10 cellular contexts compared by ENCODE assay signal in the genomic region with DNA sequence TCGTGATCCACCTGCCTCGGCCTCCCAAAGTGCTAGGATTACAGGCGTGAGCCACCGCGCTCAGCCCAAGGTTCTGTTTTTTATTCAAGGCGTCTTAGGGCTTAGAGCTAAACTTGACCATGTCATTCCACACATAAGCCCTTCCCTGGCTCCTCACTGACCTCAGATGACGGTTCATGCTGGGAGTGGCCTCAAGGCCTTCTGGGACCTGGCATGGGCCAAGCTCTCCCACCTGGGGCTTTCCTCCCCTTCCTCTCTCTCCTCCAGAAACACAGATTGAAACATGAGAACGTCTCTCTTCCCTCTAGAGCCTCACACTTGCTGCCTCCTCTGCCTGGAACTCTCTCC.
DNase-seq lines count a peak whose midpoint lies in the region; ATAC-seq, FAIRE-seq and TF ChIP-seq lines count a peak whose summit lies in the region.
"Had no signal": no experiment of that assay in that cellular context is flagged by ENCODE, and none has a peak within 500 bp of the region (broad histone marks: within the 10 kb centered on the region; RNA-seq: fewer than 3 reads in every experiment).

No MANE protein-coding gene starts in this region.

- peaks cover 60% of the 10 kb centered on the region for H3K4me1 Mint-ChIP-seq in CD14-positive monocyte
- no peaks in the 10 kb centered on the region for H3K4me1 Mint-ChIP-seq in stimulated activated effector memory CD8-positive, alpha-beta T cell treated with anti-CD3 and anti-CD28 coated beads, Interleukin-12 subunit alpha, Interleukin-12 subunit beta, amount 100 ng/mL, for 72 hours
- peaks cover 11% of the 10 kb centered on the region for H3K4me1 Mint-ChIP-seq in activated T-helper 1 cell treated with anti-CD3 and anti-CD28 coated beads, Interleukin-12 subunit alpha, Interleukin-12 subunit beta, Interleukin-2, Interleukin-4 antibody, amounts not matched to agents 30 ng/mL and 10 ng/mL and 1 ng/mL, durations not matched to agents 14 hours and 24 hours and 36 hours (ENCODE audit: low read depth)

- H2BK5ac ChIP-seq in neuronal stem cell (ENCODE audit: low read length) = peak overlapping the region; percentile 4

- H2AFZ ChIP-seq in neuronal stem cell (ENCODE audit: low read length) = peak overlapping the region; percentile 85

- peaks cover 0 to 4% (median 0%) of the 10 kb centered on the region in 3 donors for H3K27me3 Mint-ChIP-seq in CD14-positive monocyte (ENCODE audit: low read depth in 3 of 3)
- H3K27me3 Mint-ChIP-seq in activated T-helper 1 cell treated with anti-CD3 and anti-CD28 coated beads, Interleukin-12 subunit alpha, Interleukin-12 subunit beta, Interleukin-2, Interleukin-4 antibody, amounts not matched to agents 30 ng/mL and 10 ng/mL and 1 ng/mL, durations not matched to agents 14 hours and 24 hours and 36 hours (ENCODE audit: insufficient read depth) = peaks cover 6% of the 10 kb centered on the region

- no peaks in the 10 kb centered on the region for H3K27me3 ChIP-seq in esophagus muscularis mucosa
- H3K27me3 ChIP-seq in neuronal stem cell (ENCODE audit: control insufficient read depth in 3 of 3, insufficient read depth in 3 of 3, low read depth in 1 of 3, low read length in 3 of 3) = no peaks in the 10 kb centered on the region

- H2AK5ac ChIP-seq in neuronal stem cell (ENCODE audit: low read depth, low read length) = no peak overlapping the region

- H3K4me3 ChIP-seq in esophagus muscularis mucosa (no peak overlapping the region), neuronal stem cell (ENCODE audit: low read length in 2 of 2) (no peak overlapping the region)

- no peak overlapping the region for H3K4ac ChIP-seq in neuronal stem cell (ENCODE audit: low read length)

- H2BK120ac ChIP-seq in neuronal stem cell (ENCODE audit: low read depth, low read length) = no peak overlapping the region

- H3K4me1 ChIP-seq in esophagus muscularis mucosa = peaks cover 42 to 69% (median 67%) of the 10 kb centered on the region in 4 donors
- peaks cover 25 to 27% of the 10 kb centered on the region in 2 donors for H3K4me1 ChIP-seq in neuronal stem cell (ENCODE audit: control insufficient read depth in 2 of 2, insufficient read depth in 1 of 2, low read depth in 1 of 2, low read length in 2 of 2)

- DNase-seq in CD14-positive monocyte (ENCODE audit: low spot score) (no peak), RCC 7860 (ENCODE audit: low spot score) (no peak), esophagus muscularis mucosa (ENCODE audit: extremely low spot score) (no peak), neuronal stem cell (ENCODE audit: low spot score) (no peak), GM03348 (ENCODE audit: low spot score) (no peak)
- DNase-seq in stimulated activated effector memory CD8-positive, alpha-beta T cell treated with anti-CD3 and anti-CD28 coated beads, Interleukin-12 subunit alpha, Interleukin-12 subunit beta, amount 100 ng/mL, for 72 hours (ENCODE audit: low spot score in 2 of 2) = no peak
- no peak for DNase-seq in activated T-helper 1 cell treated with anti-CD3 and anti-CD28 coated beads, Interleukin-12 subunit alpha, Interleukin-12 subunit beta, Interleukin-2, Interleukin-4 antibody, amounts not matched to agents 30 ng/mL and 10 ng/mL and 1 ng/mL, durations not matched to agents 14 hours and 24 hours and 36 hours (ENCODE audit: low spot score)
- DNase-seq: NCI-H2107 had no signal

- H3K23ac ChIP-seq in neuronal stem cell (ENCODE audit: low read depth, low read length, poor library complexity) = no peak overlapping the region

- peak overlapping the region; percentile 95 for H2BK15ac ChIP-seq in neuronal stem cell (ENCODE audit: low read length)

- H3K14ac ChIP-seq in neuronal stem cell (ENCODE audit: low read length) = no peak overlapping the region

- H3K79me1 ChIP-seq in neuronal stem cell (ENCODE audit: low read depth, low read length) = no peaks in the 10 kb centered on the region

- H3K9me3 ChIP-seq in esophagus muscularis mucosa = peaks cover 0 to 12% (median 7%) of the 10 kb centered on the region in 4 donors
- H3K9me3 ChIP-seq in neuronal stem cell (replicated peaks in 1 of 2; ENCODE audit: control insufficient read depth in 2 of 2, insufficient read depth in 1 of 2, low read depth in 1 of 2, low read length in 2 of 2) = peaks cover 0 to 14% of the 10 kb centered on the region in 2 donors

- no peak for TF ChIP-seq CTCF in CD14-positive monocyte (IDR thresholded peaks at IDR 0.05)
- TF ChIP-seq CTCF in esophagus muscularis mucosa (IDR thresholded peaks at IDR 0.05) = no peak

- TF ChIP-seq POLR2A in esophagus muscularis mucosa (IDR thresholded peaks at IDR 0.05; ENCODE audit: low read depth) = no peak

- peaks cover 6 to 20% (median 13%) of the 10 kb centered on the region in 7 donors for H3K9me3 Mint-ChIP-seq in CD14-positive monocyte
- H3K9me3 Mint-ChIP-seq in stimulated activated effector memory CD8-positive, alpha-beta T cell treated with anti-CD3 and anti-CD28 coated beads, Interleukin-12 subunit alpha, Interleukin-12 subunit beta, amount 100 ng/mL, for 72 hours = no peaks in the 10 kb centered on the region
- H3K9me3 Mint-ChIP-seq in activated T-helper 1 cell treated with anti-CD3 and anti-CD28 coated beads, Interleukin-12 subunit alpha, Interleukin-12 subunit beta, Interleukin-2, Interleukin-4 antibody, amounts not matched to agents 30 ng/mL and 10 ng/mL and 1 ng/mL, durations not matched to agents 14 hours and 24 hours and 36 hours = peaks cover 11% of the 10 kb centered on the region

- peak overlapping the region; percentile 76 to 89 for H3K4me3 Mint-ChIP-seq in CD14-positive monocyte
- H3K4me3 Mint-ChIP-seq in stimulated activated effector memory CD8-positive, alpha-beta T cell treated with anti-CD3 and anti-CD28 coated beads, Interleukin-12 subunit alpha, Interleukin-12 subunit beta, amount 100 ng/mL, for 72 hours = no peak overlapping the region
- no peak overlapping the region for H3K4me3 Mint-ChIP-seq in activated T-helper 1 cell treated with anti-CD3 and anti-CD28 coated beads, Interleukin-12 subunit alpha, Interleukin-12 subunit beta, Interleukin-2, Interleukin-4 antibody, amounts not matched to agents 30 ng/mL and 10 ng/mL and 1 ng/mL, durations not matched to agents 14 hours and 24 hours and 36 hours

- peak overlapping the region; percentile 84 for H3K18ac ChIP-seq in neuronal stem cell (ENCODE audit: low read length)

- ATAC-seq in HG02678 (IDR thresholded peaks at IDR 0.05; ENCODE audit: unreplicated experiment) = no peak
- ATAC-seq in stimulated activated effector memory CD8-positive, alpha-beta T cell treated with anti-CD3 and anti-CD28 coated beads, Interleukin-12 subunit alpha, Interleukin-12 subunit beta, amount 100 ng/mL, for 72 hours = no peak

- peak overlapping the region; percentile 59 for H3K4me2 ChIP-seq in neuronal stem cell (ENCODE audit: insufficient read depth, low read length, poor library complexity, severe bottlenecking)

- no peak overlapping the region for H3K9ac ChIP-seq in neuronal stem cell (ENCODE audit: low read depth, low read length, poor library complexity)

- WGBS in esophagus muscularis mucosa = 78% methylated on average over 8 of the region's 8 CpGs
- WGBS in neuronal stem cell (ENCODE audit: extremely low coverage in 2 of 2, insufficient read length in 2 of 2, insufficient replicate concordance in 1 of 2), 2 donors = no CpG with 5 or more reads among the region's 8 CpGs

- no peak for TF ChIP-seq EP300 in esophagus muscularis mucosa (IDR thresholded peaks at IDR 0.05)

- H3K36me3 ChIP-seq in esophagus muscularis mucosa (no peaks in the 10 kb centered on the region), neuronal stem cell (replicated peaks in 1 of 2; ENCODE audit: control insufficient read depth in 2 of 2, insufficient read depth in 2 of 2, low read length in 2 of 2) (no peaks in the 10 kb centered on the region)

- H3K27ac ChIP-seq in esophagus muscularis mucosa (replicated peaks in 1 of 4) (peak overlapping the region; percentile 82 to 92 (median 87)), neuronal stem cell (replicated peaks; ENCODE audit: low read length) (peak overlapping the region; percentile 80)

- intact Hi-C loops in CD14-positive monocyte (cut with micrococcal nuclease) (no loop called here), esophagus muscularis mucosa (cut with DNase I) (loop anchor here (5.0 kb wide), 1 partner anchor 164 kb away; no protein-coding TSS in a partner anchor)
- intact Hi-C loops in activated T-helper 1 cell treated with anti-CD3 and anti-CD28 coated beads, Interleukin-12 subunit alpha, Interleukin-12 subunit beta, Interleukin-2, Interleukin-4 antibody, amounts not matched to agents 30 ng/mL and 10 ng/mL and 1 ng/mL, durations not matched to agents 14 hours and 24 hours and 36 hours (cut with micrococcal nuclease) = no loop called here

- peak overlapping the region; percentile 9 for H4K91ac ChIP-seq in neuronal stem cell (ENCODE audit: low read depth, low read length, poor library complexity)

- peak; percentile 32 for FAIRE-seq in RCC 7860 (lab: Jason Lieb, UNC)

- peaks cover 6 to 11% of the 10 kb centered on the region in 2 donors for H3K36me3 Mint-ChIP-seq in CD14-positive monocyte
- H3K36me3 Mint-ChIP-seq in stimulated activated effector memory CD8-positive, alpha-beta T cell treated with anti-CD3 and anti-CD28 coated beads, Interleukin-12 subunit alpha, Interleukin-12 subunit beta, amount 100 ng/mL, for 72 hours = no peaks in the 10 kb centered on the region
- no peaks in the 10 kb centered on the region for H3K36me3 Mint-ChIP-seq in activated T-helper 1 cell treated with anti-CD3 and anti-CD28 coated beads, Interleukin-12 subunit alpha, Interleukin-12 subunit beta, Interleukin-2, Interleukin-4 antibody, amounts not matched to agents 30 ng/mL and 10 ng/mL and 1 ng/mL, durations not matched to agents 14 hours and 24 hours and 36 hours (ENCODE audit: low read depth)

- peak overlapping the region; percentile 94 to 97 (median 96) for H3K27ac Mint-ChIP-seq in CD14-positive monocyte
- no peak overlapping the region for H3K27ac Mint-ChIP-seq in stimulated activated effector memory CD8-positive, alpha-beta T cell treated with anti-CD3 and anti-CD28 coated beads, Interleukin-12 subunit alpha, Interleukin-12 subunit beta, amount 100 ng/mL, for 72 hours
- no peak overlapping the region for H3K27ac Mint-ChIP-seq in activated T-helper 1 cell treated with anti-CD3 and anti-CD28 coated beads, Interleukin-12 subunit alpha, Interleukin-12 subunit beta, Interleukin-2, Interleukin-4 antibody, amounts not matched to agents 30 ng/mL and 10 ng/mL and 1 ng/mL, durations not matched to agents 14 hours and 24 hours and 36 hours
- H3K27ac Mint-ChIP-seq: activated T-helper 17 cell treated with anti-CD3 and anti-CD28 coated beads, Interleukin-2, amount 50 U/mL, for 72 hours had no signal

- no peak overlapping the region for H4K8ac ChIP-seq in neuronal stem cell (ENCODE audit: low read depth, low read length)

- H2BK12ac ChIP-seq in neuronal stem cell (ENCODE audit: low read length) = no peak overlapping the region

Comparison
In these comparisons a context has a peak if more than half of its experiments do, and no peak if none do; other contexts are left out.
1. H3K27ac Mint-ChIP-seq: peak in CD14-positive monocyte (7 of 7); none in stimulated activated effector memory CD8-positive, alpha-beta T cell treated with anti-CD3 and anti-CD28 coated beads, Interleukin-12 subunit alpha, Interleukin-12 subunit beta, amount 100 ng/mL, for 72 hours (single experiment) and activated T-helper 1 cell treated with anti-CD3 and anti-CD28 coated beads, Interleukin-12 subunit alpha, Interleukin-12 subunit beta, Interleukin-2, Interleukin-4 antibody, amounts not matched to agents 30 ng/mL and 10 ng/mL and 1 ng/mL, durations not matched to agents 14 hours and 24 hours and 36 hours (single experiment).
2. H3K4me3 Mint-ChIP-seq: peak in CD14-positive monocyte (2 of 2); none in stimulated activated effector memory CD8-positive, alpha-beta T cell treated with anti-CD3 and anti-CD28 coated beads, Interleukin-12 subunit alpha, Interleukin-12 subunit beta, amount 100 ng/mL, for 72 hours (single experiment) and activated T-helper 1 cell treated with anti-CD3 and anti-CD28 coated beads, Interleukin-12 subunit alpha, Interleukin-12 subunit beta, Interleukin-2, Interleukin-4 antibody, amounts not matched to agents 30 ng/mL and 10 ng/mL and 1 ng/mL, durations not matched to agents 14 hours and 24 hours and 36 hours (single experiment).